21 cellular contexts compared by ENCODE assay signal in genomic region chr16:81731636-81732035, GRCh38. TPM values are rescaled to one million over a fixed set of nuclear protein-coding genes. Genes with fewer than 3 reads are reported as not detected.
DNase-seq lines count a peak whose midpoint lies in the region; ATAC-seq and TF ChIP-seq lines count a peak whose summit lies in the region.
"Had no signal": no experiment of that assay in that cellular context is flagged by ENCODE, and none has a peak within 500 bp of the region (broad histone marks: within the 10 kb centered on the region; RNA-seq: fewer than 3 reads in every experiment).

No MANE protein-coding gene starts in this region.

- H3K9ac ChIP-seq in HCT116 (ENCODE audit: low read length) (no peak overlapping the region), muscle layer of colon (ENCODE audit: low read length) (no peak overlapping the region)

- no peak overlapping the region for H3K4me3 ChIP-seq in HCT116 (replicated peaks in 1 of 2; ENCODE audit: low read depth in 1 of 2, low read length in 2 of 2)
- no peak overlapping the region for H3K4me3 ChIP-seq in muscle layer of colon (ENCODE audit: low read depth in 1 of 2, low read length in 2 of 2)
- H3K4me3 ChIP-seq in GM23338, result no peak overlapping the region

- RAD21 ChIA-PET in HCT116 (lab: Charles Lee; ENCODE audit: low non-redundant PET in 1 of 2, low total read pairs in 2 of 2, uncharacterized antibody in 2 of 2, unreplicated experiment in 2 of 2), result no interaction called here

- no peak for DNase-seq in HCT116 (ENCODE audit: low read depth, low spot score)
- DNase-seq in cerebellar cortex (ENCODE audit: low spot score), result peak; percentile 59
- DNase-seq in GM23338 (ENCODE audit: low spot score), result no peak
- DNase-seq in posterior cingulate gyrus, result no peak
- DNase-seq: DMS53, GF-D8, H9, KBM-7, MM.1S, NCI-H1092 treated with DMSO at 0.1 percent for 48 hours, NCI-H1436 treated with DMSO at 0.1 percent for 48 hours, NCI-H2029, NCI-H2227 treated with DMSO at 0.1 percent for 48 hours, NCI-H510A had no signal

- TF ChIP-seq RAD21 in HCT116 (IDR thresholded peaks at IDR 0.05; ENCODE audit: low read depth), result no peak

- H3K27ac Mint-ChIP-seq in GM23338, result no peak overlapping the region
- H3K27ac Mint-ChIP-seq: CD14-positive monocyte had no signal

- peaks cover 3% of the 10 kb centered on the region; the same call in 1 of the 3 replicates for H3K9me3 Mint-ChIP-seq in GM23338

- peaks cover 10% of the 10 kb centered on the region; the same call in 1 of the 2 replicates for H3F3A ChIP-seq in GM23338 (replicated peaks; ENCODE audit: low read depth)

- TF ChIP-seq CTCF in HCT116 (IDR thresholded peaks at IDR 0.05 in 2 of 3, conservative IDR thresholded peaks at IDR 0.05 in 1 of 3; ENCODE audit: borderline replicate concordance in 1 of 3, insufficient read depth in 1 of 3, low read depth in 2 of 3, low read length in 2 of 3) (no peak), GM23338 (conservative IDR thresholded peaks at IDR 0.05; ENCODE audit: low read depth in 2 of 2) (no peak)

- no peak overlapping the region for H2AFZ ChIP-seq in HCT116 (ENCODE audit: low read depth, low read length, poor library complexity, severe bottlenecking)
- no peak overlapping the region for H2AFZ ChIP-seq in GM23338

- CTCF ChIA-PET in HCT116 (lab: Charles Lee), result interaction anchor here (1.6 kb wide), 1 partner anchor 22 kb away, joined by 4 read pairs; no protein-coding TSS in a partner anchor

- H3K36me3 Mint-ChIP-seq in GM23338 (ENCODE audit: low read depth), result no peaks in the 10 kb centered on the region
- H3K36me3 Mint-ChIP-seq: CD14-positive monocyte had no signal

- intact Hi-C loops in HCT116 (cut with micrococcal nuclease) (loop anchor here (10.0 kb wide), 2 partner anchors 697 to 1207 kb away; partner anchors contain the start of gene ATMIN), posterior cingulate gyrus (cut with DNase I) (loop anchor here (10.0 kb wide), 1 partner anchor 527 kb away; no protein-coding TSS in a partner anchor)

- H4K20me1 ChIP-seq in HCT116 (ENCODE audit: insufficient read depth), result no peaks in the 10 kb centered on the region
- H4K20me1 ChIP-seq in GM23338 (replicated peaks; ENCODE audit: insufficient read depth), result no peaks in the 10 kb centered on the region

- H3K79me2 ChIP-seq in HCT116 (ENCODE audit: insufficient read depth, low read length), result no peaks in the 10 kb centered on the region
- H3K79me2 ChIP-seq in GM23338 (replicated peaks; ENCODE audit: insufficient read depth), result no peaks in the 10 kb centered on the region

- TF ChIP-seq POLR2A in HCT116 (IDR thresholded peaks at IDR 0.05; ENCODE audit: borderline replicate concordance, extremely low read depth, insufficient read depth, insufficient read length), result no peak

- H3K9me2 ChIP-seq in HCT116 (ENCODE audit: insufficient read depth) (no peaks in the 10 kb centered on the region), GM23338 (ENCODE audit: insufficient read depth) (0 out of 2 replicates have a peak, but pooled peaks cover 9% of the 10 kb centered on the region)

- peaks cover 18 to 34% of the 10 kb centered on the region in 2 experiments for H3K4me1 ChIP-seq in HCT116 (ENCODE audit: control insufficient read depth in 1 of 2, insufficient read depth in 2 of 2, low read length in 2 of 2)
- H3K4me1 ChIP-seq in muscle layer of colon (ENCODE audit: insufficient read depth, low read length), result peaks cover 6% of the 10 kb centered on the region
- peaks cover 9% of the 10 kb centered on the region for H3K4me1 ChIP-seq in GM23338 (ENCODE audit: insufficient read depth)

- no peaks in the 10 kb centered on the region for H3K9me3 ChIP-seq in HCT116 (ENCODE audit: control insufficient read depth in 1 of 2, insufficient read depth in 1 of 2, low read depth in 1 of 2, low read length in 2 of 2)
- H3K9me3 ChIP-seq in muscle layer of colon (ENCODE audit: low read length), result no peaks in the 10 kb centered on the region

- H3K27ac ChIP-seq in HCT116 (ENCODE audit: low read depth, low read length) (no peak overlapping the region), muscle layer of colon (ENCODE audit: low read depth, low read length) (peak overlapping the region; percentile 22), GM23338 (ENCODE audit: low read depth) (no peak overlapping the region)
- H3K27ac ChIP-seq: HL-60 had no signal

- H3K36me3 ChIP-seq in HCT116 (ENCODE audit: control insufficient read depth in 1 of 2, insufficient read depth in 2 of 2, low read length in 2 of 2) (no peaks in the 10 kb centered on the region), muscle layer of colon (ENCODE audit: insufficient read depth, low read length) (no peaks in the 10 kb centered on the region), GM23338 (ENCODE audit: insufficient read depth) (no peaks in the 10 kb centered on the region)

- no peak for ATAC-seq in HCT116
- no peak for ATAC-seq in GM21529 (IDR thresholded peaks at IDR 0.05; ENCODE audit: unreplicated experiment)
- ATAC-seq in GM23338, result no peak
- ATAC-seq in GM21786 (IDR thresholded peaks at IDR 0.05; ENCODE audit: unreplicated experiment), result no peak
- ATAC-seq: HepG2, Panc1 had no signal

- H3K4me2 ChIP-seq in HCT116 (ENCODE audit: low read length), result no peak overlapping the region
- no peak overlapping the region; the same call in 1 of the 2 replicates for H3K4me2 ChIP-seq in GM23338

- no peaks in the 10 kb centered on the region for H3K27me3 ChIP-seq in HCT116 (ENCODE audit: insufficient read depth, low read length)
- H3K27me3 ChIP-seq in muscle layer of colon (ENCODE audit: control insufficient read depth in 1 of 2, insufficient read depth in 2 of 2, low read length in 2 of 2), result no peaks in the 10 kb centered on the region
- H3K27me3 ChIP-seq in GM23338 (ENCODE audit: insufficient read depth), result no peaks in the 10 kb centered on the region

- no peak overlapping the region for H3K4me3 Mint-ChIP-seq in GM23338

- peaks cover 13% of the 10 kb centered on the region for H3K27me3 Mint-ChIP-seq in GM23338 (ENCODE audit: insufficient read depth, low read depth, poor library complexity)

- H3K4me1 Mint-ChIP-seq in GM23338, result peaks cover 28% of the 10 kb centered on the region

- POLR2A ChIA-PET in HCT116 (lab: Charles Lee), result no interaction called here

- BruUV-seq in HCT116 (replicated peaks; lab: Mats Ljungman, UMichigan), result no TSS peak

TF ChIP-seq in HCT116, 20 proteins besides CTCF, POLR2A, EP300 and RAD21:
- TF ChIP-seq ZFX (IDR thresholded peaks at IDR 0.05), result 0 out of 2 replicates have a peak, but pooled peaks have one; percentile 11
- no peak for TF ChIP-seq MAX (IDR thresholded peaks at IDR 0.05)

TF ChIP-seq in GM23338, 12 proteins besides CTCF, POLR2A, EP300 and RAD21 (continues in another document):
- no peak for TF ChIP-seq POLR2AphosphoS5 (IDR thresholded peaks at IDR 0.05; ENCODE audit: low read depth)
- no peak for TF ChIP-seq EZH2 (IDR thresholded peaks at IDR 0.05; ENCODE audit: low read depth, unreplicated experiment)

RNA-seq across cellular contexts. Expression of gene PLCG2, which starts 47.5 kb away (rescaled TPM):
- 31.2 TPM for total RNA-seq in HCT116 (2021; ENCODE audit: unreplicated experiment)
- polyA plus RNA-seq in HCT116 (2012), result 19.8 and 21.8 TPM in 2 replicates
- total RNA-seq in GM23338 (2014; rRNA removed; shearing (Covaris generic)), result 3.6 and 5.9 TPM in 2 replicates
- 1.4 and 2.4 TPM in 2 replicates for polyA plus RNA-seq in GM23338 (2016; fragmentation: Nextera tagmentation; extraction: Ambion mirVana)
